ENCODE assay signal across 8 cellular contexts in genomic region chr12:2752676-2753371, GRCh38. TPM values are rescaled to one million over a fixed set of nuclear protein-coding genes. Genes with fewer than 3 reads are reported as not detected.
DNase-seq lines count a peak whose midpoint lies in the region; ATAC-seq lines count a peak whose summit lies in the region.

No MANE protein-coding gene starts in this region.

- ATAC-seq in activated CD4-positive, alpha-beta T cell treated with anti-CD3 and anti-CD28 coated beads for 36 hours: peak; percentile 99
- no peak for ATAC-seq in GM18517 (IDR thresholded peaks at IDR 0.05; ENCODE audit: unreplicated experiment)
- no peak for ATAC-seq in HG03025 (IDR thresholded peaks at IDR 0.05; ENCODE audit: low FRiP score, unreplicated experiment)

- H3K9me3 Mint-ChIP-seq in activated CD4-positive, alpha-beta T cell treated with anti-CD3 and anti-CD28 coated beads for 36 hours (ENCODE audit: low read depth): no peaks in the 10 kb centered on the region

- H3K27me3 Mint-ChIP-seq in activated CD4-positive, alpha-beta T cell treated with anti-CD3 and anti-CD28 coated beads for 36 hours: peaks cover 22% of the 10 kb centered on the region

- POLR2A ChIA-PET in activated CD4-positive, alpha-beta T cell treated with anti-CD3 and anti-CD28 coated beads for 36 hours (lab: Charles Lee): interaction anchor here (0.5 kb wide), 1 partner anchor 67 kb away, joined by 4 read pairs; no protein-coding TSS in a partner anchor

- DNase-seq in EL (peak; percentile 61), LHCN-M2 (ENCODE audit: low read depth) (peak; percentile 50), kidney glomerular epithelial cell (lab: John Stamatoyannopoulos, UW) (peak; percentile 66)
- peak; percentile 92 for DNase-seq in activated CD4-positive, alpha-beta T cell treated with anti-CD3 and anti-CD28 coated beads for 36 hours
- peak; percentile 65 for DNase-seq in central memory CD4-positive, alpha-beta T cell
- DNase-seq in stimulated activated CD4-positive, alpha-beta T cell treated with anti-CD3 and anti-CD28 coated beads, Interleukin-2, amount 100 ng/mL, for 24 hours: peak; percentile 77 to 81

- H3K4me1 Mint-ChIP-seq in activated CD4-positive, alpha-beta T cell treated with anti-CD3 and anti-CD28 coated beads for 36 hours: no peaks in the 10 kb centered on the region

- CTCF ChIA-PET in activated CD4-positive, alpha-beta T cell treated with anti-CD3 and anti-CD28 coated beads for 36 hours (lab: Charles Lee): interaction anchor here (0.6 to 1.0 kb wide), 2 partner anchors 29 to 33 kb away, joined by 3 read pairs; no protein-coding TSS in a partner anchor

- no peaks in the 10 kb centered on the region for H3K36me3 Mint-ChIP-seq in activated CD4-positive, alpha-beta T cell treated with anti-CD3 and anti-CD28 coated beads for 36 hours (ENCODE audit: low read depth)

- no peak overlapping the region for H3K27ac Mint-ChIP-seq in activated CD4-positive, alpha-beta T cell treated with anti-CD3 and anti-CD28 coated beads for 36 hours

- no peak overlapping the region for H3K4me3 Mint-ChIP-seq in activated CD4-positive, alpha-beta T cell treated with anti-CD3 and anti-CD28 coated beads for 36 hours

- intact Hi-C loops in activated CD4-positive, alpha-beta T cell treated with anti-CD3 and anti-CD28 coated beads for 36 hours (cut with DNase I, micrococcal nuclease): loop anchor here in 1 of 2 experiments (1.0 to 2.0 kb wide), 4 partner anchors 60 to 137 kb away; partner anchors contain the start of gene TULP3

RNA-seq across cellular contexts. Expression of gene FKBP4, which starts 41.9 kb away (rescaled TPM):
- total RNA-seq in LHCN-M2 (2014; rRNA removed): 50.0 and 55.5 TPM in 2 replicates
- polyA plus RNA-seq in LHCN-M2 (2012): 31.3 TPM
- total RNA-seq in activated CD4-positive, alpha-beta T cell treated with anti-CD3 and anti-CD28 coated beads for 36 hours: 100 to 1,000 TPM; 129 to 182 TPM

RNA-seq across cellular contexts. Expression of gene ITFG2, which starts 59.6 kb away (rescaled TPM):
- 13.9 and 14.6 TPM in 2 replicates for total RNA-seq in LHCN-M2 (2014; rRNA removed)
- 27.6 TPM for polyA plus RNA-seq in LHCN-M2 (2012)
- total RNA-seq in activated CD4-positive, alpha-beta T cell treated with anti-CD3 and anti-CD28 coated beads for 36 hours: 10 to 100 TPM; 28.0 to 35.3 TPM
